ENCODE assay signal across 8 cellular contexts in the genomic region with DNA sequence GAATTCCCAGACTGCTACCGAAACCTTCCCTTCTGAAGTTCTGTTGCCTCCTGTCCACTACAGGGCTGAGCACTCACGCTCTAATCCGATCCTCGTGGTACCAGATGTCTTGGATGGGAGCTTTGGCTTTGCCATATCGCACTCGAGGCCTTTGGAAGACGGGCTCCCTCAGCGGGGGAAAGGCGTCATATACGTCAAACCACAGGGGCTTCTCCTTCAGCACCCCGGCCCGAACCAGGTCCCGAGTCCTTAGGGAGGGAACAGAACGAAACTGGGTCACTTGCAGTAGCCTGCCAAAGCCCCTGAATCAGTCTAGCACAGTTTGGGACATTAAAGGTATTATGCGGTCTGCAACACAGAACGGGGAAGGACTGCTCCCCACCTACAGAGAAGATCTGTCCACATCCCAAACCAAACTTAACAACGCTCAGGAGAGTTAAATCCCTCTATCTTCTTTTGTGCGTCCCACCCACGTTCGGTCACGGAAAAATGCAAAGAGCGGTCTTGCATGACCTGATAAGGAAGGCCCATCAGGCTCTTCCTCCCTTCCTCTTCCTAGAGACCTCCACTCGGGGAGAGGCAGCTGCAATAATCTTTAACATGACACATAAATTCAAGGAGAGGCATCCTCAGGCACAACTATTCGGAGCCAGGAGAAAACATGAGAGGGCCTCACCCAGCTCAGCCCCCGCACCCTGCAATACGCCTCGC. TPM values are rescaled to one million over a fixed set of nuclear protein-coding genes. Genes with fewer than 3 reads are reported as not detected.
DNase-seq lines count a peak whose midpoint lies in the region; ATAC-seq and TF ChIP-seq lines count a peak whose summit lies in the region.

No MANE protein-coding gene starts in this region.

- peak overlapping the region; percentile 80 to 98 (median 94) for H3K4me3 ChIP-seq in spleen

- intact Hi-C loops in spleen (cut with DNase I; ENCODE audit: low total_unique reads) = no loop called here

- DNase-seq in activated CD4-positive, CD25-positive, alpha-beta regulatory T cell (lab: John Stamatoyannopoulos, UW) = no peak
- DNase-seq in foreskin keratinocyte = no peak
- DNase-seq in spleen = no peak
- no peak for DNase-seq in UCSD-AML1 (lab: John Stamatoyannopoulos, UW; ENCODE audit: unreplicated experiment)
- no peak for DNase-seq in NCI-H2029 (lab: John Stamatoyannopoulos, UW)

- ATAC-seq in activated CD4-positive, CD25-positive, alpha-beta regulatory T cell treated with anti-CD3 and anti-CD28 coated beads, Interleukin-2, amount 50 U/mL, for 24 hours = peak; percentile 25 to 30
- peak; percentile 64; the same call in 2 of the 3 replicates for ATAC-seq in SK-N-SH treated with all-trans-retinoic acid at 6 μM for 48 hours
- ATAC-seq in foreskin keratinocyte = peak; percentile 38
- no peak for ATAC-seq in GM18505 (IDR thresholded peaks at IDR 0.05; ENCODE audit: unreplicated experiment)

- peaks cover 0 to 43% (median 17%) of the 10 kb centered on the region in 6 donors for H3K36me3 ChIP-seq in spleen

- no peaks in the 10 kb centered on the region for H3K4me1 ChIP-seq in foreskin keratinocyte
- peaks cover 16 to 60% (median 45%) of the 10 kb centered on the region in 6 donors for H3K4me1 ChIP-seq in spleen

- TF ChIP-seq POLR2A in spleen (IDR thresholded peaks at IDR 0.05) = no peak
- TF ChIP-seq POLR2A in GM18505 (IDR thresholded peaks at IDR 0.05; ENCODE audit: borderline replicate concordance, extremely low read depth, insufficient read depth, insufficient read length) = no peak

- TF ChIP-seq CTCF in foreskin keratinocyte (conservative IDR thresholded peaks at IDR 0.05) (no peak), spleen (IDR thresholded peaks at IDR 0.05 in 8 of 11, conservative IDR thresholded peaks at IDR 0.05 in 3 of 11) (no peak)

- H3K27me3 ChIP-seq in foreskin keratinocyte = no peaks in the 10 kb centered on the region
- H3K27me3 ChIP-seq in spleen (replicated peaks in 1 of 7) = no peaks in the 10 kb centered on the region

- 16 to 36% (median 20%) methylated on average over 17 to 27 of the region's 27 CpGs for WGBS in spleen, 5 donors

- H3K27ac ChIP-seq in foreskin keratinocyte = peak overlapping the region; percentile 18
- H3K27ac ChIP-seq in spleen = peak overlapping the region; percentile 55 to 95 (median 92)

- no peaks in the 10 kb centered on the region for H3K9me3 ChIP-seq in spleen

TF ChIP-seq in SK-N-SH treated with all-trans-retinoic acid at 6 μM for 48 hours, 23 proteins besides CTCF, POLR2A, EP300 and RAD21:
- TF ChIP-seq CSDC2 (CRISPR knock-in tag; IDR thresholded peaks at IDR 0.05) (no peak), POU6F1 (CRISPR knock-in tag; IDR thresholded peaks at IDR 0.05; ENCODE audit: borderline replicate concordance, low read depth) (no peak), ZNF565 (CRISPR knock-in tag; conservative IDR thresholded peaks at IDR 0.05; ENCODE audit: low read depth) (no peak), TSHZ2 (CRISPR knock-in tag; IDR thresholded peaks at IDR 0.05) (no peak), ZNF8 (CRISPR knock-in tag; IDR thresholded peaks at IDR 0.05) (no peak), ZFP3 (CRISPR knock-in tag; IDR thresholded peaks at IDR 0.05) (no peak), ZFP30 (CRISPR knock-in tag; IDR thresholded peaks at IDR 0.05) (no peak), TCF4 (CRISPR knock-in tag; IDR thresholded peaks at IDR 0.05; ENCODE audit: borderline replicate concordance) (no peak), SNAI2 (CRISPR knock-in tag; IDR thresholded peaks at IDR 0.05) (no peak)

RNA-seq across cellular contexts. Expression of gene MRPS23, which starts 0.5 kb away (rescaled TPM):
- 78.3 and 79.4 TPM in 2 replicates for total RNA-seq in foreskin keratinocyte
- 78.9 and 87.8 TPM in 2 replicates for polyA plus RNA-seq in foreskin keratinocyte
- total RNA-seq in spleen = 10 to 100 TPM in 6 of 7 donors, 1 to 10 TPM in 1; 7.3 to 26.4 (median 22.4) TPM
- polyA plus RNA-seq in spleen = 10 to 100 TPM; 13.9 to 29.2 (median 28.6) TPM
